17 cellular contexts compared by ENCODE assay signal in the genomic region with DNA sequence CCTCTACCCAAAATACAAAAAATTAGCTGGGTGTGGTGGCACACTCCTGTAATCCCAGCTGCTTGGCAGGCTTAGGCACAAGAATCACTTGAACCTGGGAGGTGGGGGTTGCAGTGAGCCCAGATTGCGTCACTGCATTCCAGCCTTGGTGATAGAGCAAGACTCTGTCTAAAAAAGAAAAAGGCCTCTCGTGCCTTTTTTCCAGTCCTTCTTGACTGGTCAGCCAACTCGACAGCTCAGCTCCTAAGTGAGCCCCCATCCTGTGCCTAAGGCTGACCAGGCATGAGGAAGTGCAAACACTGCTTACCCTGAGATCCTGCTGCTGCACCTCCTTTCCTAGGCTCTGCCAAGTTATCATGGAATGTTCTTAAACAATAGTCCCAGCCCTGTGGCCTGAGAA. TPM values are rescaled to one million over a fixed set of nuclear protein-coding genes. Genes with fewer than 3 reads are reported as not detected.
A peak's percentile ranks its signal among the peaks of the same experiment; 100 is the strongest.
DNase-seq lines count a peak whose midpoint lies in the region; TF ChIP-seq lines count a peak whose summit lies in the region.
"Had no signal": no experiment of that assay in that cellular context is flagged by ENCODE, and none has a peak within 500 bp of the region (broad histone marks: within the 10 kb centered on the region; RNA-seq: fewer than 3 reads in every experiment).

No MANE protein-coding gene starts in this region.

- no peaks in the 10 kb centered on the region for H3K36me3 ChIP-seq in adipocyte (ENCODE audit: control insufficient read depth, insufficient read depth, low read length, severe bottlenecking)
- H3K36me3 ChIP-seq: esophagus squamous epithelium had no signal

- intact Hi-C loops in posterior vena cava (cut with DNase I), result no loop called here

- H3K9me3 ChIP-seq in adipocyte (ENCODE audit: control insufficient read depth, low read length), result no peaks in the 10 kb centered on the region
- H3K9me3 ChIP-seq: esophagus squamous epithelium had no signal

- peak; percentile 31 for DNase-seq in ELR (ENCODE audit: low read depth)
- DNase-seq in adipocyte (ENCODE audit: low read depth), result peak; percentile 77
- DNase-seq in fibroblast of the conjunctiva (ENCODE audit: low read depth), result peak; percentile 6
- peak; percentile 76 for DNase-seq in posterior vena cava (ENCODE audit: low spot score)
- no peak for DNase-seq in erythroblast (lab: John Stamatoyannopoulos, UW)
- no peak for DNase-seq in NCI-H446 (lab: John Stamatoyannopoulos, UW)
- no peak for DNase-seq in NCI-H2171 (lab: John Stamatoyannopoulos, UW)
- DNase-seq in amygdala (lab: John Stamatoyannopoulos, UW), result no peak
- DNase-seq: activated naive CD4-positive, alpha-beta T cell treated with anti-CD3 and anti-CD28 coated beads for 36 hours; C1 segment of cervical spinal cord; esophagus squamous epithelium; NK-92 treated with Interleukin-12 subunit alpha and Interleukin-12 subunit beta, amount 100 ng/mL, for 24 hours; stimulated activated naive CD4-positive, alpha-beta T cell had no signal

- no peak overlapping the region for H3K4me3 ChIP-seq in adipocyte (ENCODE audit: low read length)
- H3K4me3 ChIP-seq: esophagus squamous epithelium had no signal

- H3K27me3 ChIP-seq in adipocyte (replicated peaks; ENCODE audit: control insufficient read depth, insufficient read depth, low read length), result no peaks in the 10 kb centered on the region
- H3K27me3 ChIP-seq: esophagus squamous epithelium had no signal

- no peak for TF ChIP-seq POLR2A in erythroblast (IDR thresholded peaks at IDR 0.05; ENCODE audit: low read length)

- peaks cover 18% of the 10 kb centered on the region for H3K4me1 ChIP-seq in adipocyte (ENCODE audit: control insufficient read depth, insufficient read depth, low read length)

- peak overlapping the region; percentile 55 for H3K9ac ChIP-seq in adipocyte (ENCODE audit: low read length)
- H3K9ac ChIP-seq: KMS-11 had no signal

RNA-seq across cellular contexts. Expression of gene PROK1, which starts 10.1 kb away (rescaled TPM):
- under 1 TPM in 1 of 2 donors, not detected in 1; 0.32 TPM for total RNA-seq in posterior vena cava
- total RNA-seq: activated CD8-positive, alpha-beta memory T cell treated with anti-CD3 and anti-CD28 coated beads for 36 hours; activated naive CD4-positive, alpha-beta T cell treated with anti-CD3 and anti-CD28 coated beads for 36 hours; Daoy; SK-MEL-5 had no signal

RNA-seq across cellular contexts. Expression of gene LAMTOR5, which starts 33.4 kb away (rescaled TPM):
- total RNA-seq in posterior vena cava, result 10 to 100 TPM; 87.4 to 91.5 TPM

RNA-seq across cellular contexts. Expression of gene SLC16A4, which starts 50.1 kb away (rescaled TPM):
- 1 to 10 TPM; 8.0 to 8.6 TPM for total RNA-seq in posterior vena cava

Comparison
In these comparisons a context has a peak if more than half of its experiments do, and no peak if none do; other contexts are left out.
1. DNase-seq: peak in ELR (single experiment), adipocyte (single experiment), fibroblast of the conjunctiva (single experiment) and posterior vena cava (single experiment); none in erythroblast (0 of 2), NCI-H446 (0 of 2), NCI-H2171 (single experiment) and amygdala (0 of 56).